ENCODE assay signal across 1 cellular context in genomic region chr2:109454764-109455394, GRCh38.
TF ChIP-seq lines count a peak whose summit lies in the region.

No MANE protein-coding gene starts in this region.

TF ChIP-seq in HEK293T, 16 proteins besides CTCF, POLR2A, EP300 and RAD21:
- TF ChIP-seq SUZ12 (IDR thresholded peaks at IDR 0.05) (no peak), BHLHE40 (IDR thresholded peaks at IDR 0.05; ENCODE audit: borderline replicate concordance) (no peak), TARDBP (IDR thresholded peaks at IDR 0.05) (no peak), ELF4 (IDR thresholded peaks at IDR 0.05) (no peak), CTBP1 (IDR thresholded peaks at IDR 0.05; ENCODE audit: borderline replicate concordance) (no peak), PKNOX1 (IDR thresholded peaks at IDR 0.05) (no peak), HDGF (IDR thresholded peaks at IDR 0.05; ENCODE audit: borderline replicate concordance) (no peak), FOXA1 (IDR thresholded peaks at IDR 0.05) (no peak), FOXM1 (IDR thresholded peaks at IDR 0.05; ENCODE audit: borderline replicate concordance) (no peak), ZNF384 (IDR thresholded peaks at IDR 0.05) (no peak)
TF ChIP-seq in HEK293T: peak in this region for 0.
